ENCODE assay signal across 15 cellular contexts in genomic region chr6:13288969-13289391, GRCh38.
"Had no signal": no experiment of that assay in that cellular context is flagged by ENCODE, and none has a peak within 500 bp of the region (broad histone marks: within the 10 kb centered on the region; RNA-seq: fewer than 3 reads in every experiment).

No MANE protein-coding gene starts in this region.

- ATAC-seq: activated CD8-positive, alpha-beta T cell treated with anti-CD3 and anti-CD28 coated beads, Interleukin-2, amount 10 ng/mL, durations not matched to agents 7 days and 5 days; gastroesophageal sphincter had no signal

- DNase-seq: activated CD4-positive, alpha-beta T cell treated with anti-CD3 and anti-CD28 coated beads, Interleukin-2, amount 10 ng/mL, durations not matched to agents 24 days and 14 days; activated CD4-positive, CD25-positive, alpha-beta regulatory T cell; activated CD8-positive, alpha-beta T cell treated with anti-CD3 and anti-CD28 coated beads, Interleukin-2, amount 10 ng/mL, durations not matched to agents 7 days and 5 days; activated naive CD4-positive, alpha-beta T cell; activated naive CD8-positive, alpha-beta T cell treated with anti-CD3 and anti-CD28 coated beads, Interleukin-2, amount 10 ng/mL, durations not matched to agents 7 days and 5 days; brain microvascular endothelial cell; dermis blood vessel endothelial cell; erythroblast; mesenchymal stem cell; stimulated activated CD4-positive, alpha-beta T cell treated with anti-CD3 and anti-CD28 coated beads, Interleukin-12 subunit alpha, Interleukin-12 subunit beta, amount 100 ng/mL, for 4 hours; stimulated activated CD4-positive, alpha-beta T cell treated with anti-CD3 and anti-CD28 coated beads, Interleukin-2, amount 100 ng/mL, for 24 hours had no signal

- H3K4me1 ChIP-seq: gastroesophageal sphincter had no signal

- FAIRE-seq: keratinocyte, TTC549 had no signal

- H3K27ac ChIP-seq: brain microvascular endothelial cell, gastroesophageal sphincter had no signal

- H3K27me3 ChIP-seq: brain microvascular endothelial cell, gastroesophageal sphincter had no signal

- H3K4me3 ChIP-seq: gastroesophageal sphincter, thoracic aorta had no signal
